8 cellular contexts compared by ENCODE assay signal in the genomic region with DNA sequence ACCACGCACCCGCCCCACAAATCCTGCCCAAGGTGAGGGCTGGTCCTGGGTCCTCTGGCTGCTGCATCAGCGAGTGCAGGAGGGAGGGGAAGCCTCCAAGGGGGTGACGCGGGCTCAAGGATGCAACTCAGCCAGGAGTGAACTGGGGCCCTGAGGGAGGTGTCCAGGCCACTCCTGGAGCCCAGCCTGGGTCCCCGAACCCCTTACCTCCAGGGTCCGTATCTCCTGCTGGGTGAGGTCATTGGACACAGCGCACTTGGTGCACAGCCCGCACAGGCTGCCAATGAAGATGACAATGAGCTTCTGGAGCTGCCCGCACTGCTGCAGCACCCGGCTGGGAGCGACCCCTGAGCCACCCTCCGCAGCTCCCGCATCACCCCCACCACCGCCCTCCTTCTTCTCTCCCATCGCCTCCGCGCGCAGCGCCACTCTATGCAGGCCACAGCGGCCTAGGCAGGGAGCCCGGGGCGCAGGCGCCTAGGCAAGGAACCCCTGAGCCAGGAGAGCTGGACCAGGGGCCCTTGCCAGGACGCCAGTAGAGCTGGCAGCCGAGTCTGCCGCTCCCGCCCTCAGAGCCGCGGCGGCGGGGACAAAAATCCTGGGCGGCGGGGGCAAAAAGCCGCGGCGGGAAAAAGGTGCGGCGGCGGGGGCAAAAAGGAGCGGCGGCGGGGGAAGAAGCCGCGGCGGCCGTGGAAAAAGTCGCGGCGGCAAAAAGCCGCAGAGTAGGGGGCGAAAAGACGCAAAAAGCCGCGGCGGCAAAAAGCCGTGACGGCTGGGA.
DNase-seq lines count a peak whose midpoint lies in the region; ATAC-seq and TF ChIP-seq lines count a peak whose summit lies in the region.
"Not testable (repeated sequence)": the region's sequence is repeated elsewhere in the genome, so short reads cannot be mapped to it uniquely, and the experiment has no call there.

No MANE protein-coding gene starts in this region.

- ATAC-seq in RWPE2 (ENCODE audit: low read depth); Right ventricle myocardium superior (ENCODE audit: poor library complexity); thoracic aorta (ENCODE audit: insufficient number of reproducible peaks, low FRiP score, low read depth): not testable (repeated sequence)

- CTCF ChIA-PET in HEK293T (lab: Yijun Ruan, JAX), result not testable (repeated sequence)

- intact Hi-C loops in breast epithelium (cut with DNase I; ENCODE audit: low total_unique reads); Right ventricle myocardium superior (cut with DNase I); posterior vena cava (cut with DNase I): not testable (repeated sequence)

- H3K27ac ChIP-seq in RWPE2 (ENCODE audit: poor library complexity, severe bottlenecking); breast epithelium; thoracic aorta: not testable (repeated sequence)
- peak overlapping the region; percentile 46 for H3K27ac ChIP-seq in layer of hippocampus (ENCODE audit: low read depth, low read length)

- TF ChIP-seq CTCF in RWPE2 (IDR thresholded peaks at IDR 0.05; ENCODE audit: poor library complexity, severe bottlenecking); breast epithelium (IDR thresholded peaks at IDR 0.05); thoracic aorta (IDR thresholded peaks at IDR 0.05): not testable (repeated sequence)

- not testable (repeated sequence) for H3K9me3 ChIP-seq in RWPE2 (ENCODE audit: severe bottlenecking); breast epithelium; thoracic aorta

- H3K36me3 ChIP-seq in RWPE2 (ENCODE audit: low read depth); breast epithelium; thoracic aorta: not testable (repeated sequence)

- H3K4me3 ChIP-seq in RWPE2 (ENCODE audit: severe bottlenecking), result not testable (repeated sequence)
- H3K4me3 ChIP-seq in breast epithelium (peak overlapping the region; percentile 11 to 37 (median 25)), thoracic aorta (peak overlapping the region; percentile 47)

- H3K4me1 ChIP-seq in RWPE2 (ENCODE audit: insufficient read depth, poor library complexity, severe bottlenecking); breast epithelium; thoracic aorta (ENCODE audit: control insufficient read depth in 1 of 2, low read depth in 2 of 2): not testable (repeated sequence)

- DNase-seq in AG20443 (ENCODE audit: low spot score) (peak; percentile 13), HEK293T (ENCODE audit: extremely low spot score) (peak; percentile 0), RWPE2 (ENCODE audit: low spot score) (peak; percentile 29), Right ventricle myocardium superior (peak; percentile 57), posterior vena cava (ENCODE audit: low spot score) (peak; percentile 71)
- DNase-seq in breast epithelium (ENCODE audit: low spot score in 2 of 2); thoracic aorta (ENCODE audit: low spot score): not testable (repeated sequence)

- TF ChIP-seq POLR2A in breast epithelium (IDR thresholded peaks at IDR 0.05), result not testable (repeated sequence)

- POLR2A ChIA-PET in HEK293T (lab: Yijun Ruan, JAX), result not testable (repeated sequence)

- H3K27me3 ChIP-seq in RWPE2 (ENCODE audit: insufficient read depth, poor library complexity, severe bottlenecking) (peaks cover 30% of the 10 kb centered on the region), breast epithelium (peaks cover 4 to 11% of the 10 kb centered on the region in 2 donors)
- H3K27me3 ChIP-seq in layer of hippocampus (ENCODE audit: control insufficient read depth, insufficient read depth, low read length); thoracic aorta (replicated peaks; ENCODE audit: insufficient read depth): not testable (repeated sequence)
